In genomic region chr7:149028346-149029109, GRCh38 we compare ENCODE assay signal across 8 cellular contexts. TPM values are rescaled to one million over a fixed set of nuclear protein-coding genes. Genes with fewer than 3 reads are reported as not detected.
DNase-seq lines count a peak whose midpoint lies in the region; ATAC-seq, FAIRE-seq and TF ChIP-seq lines count a peak whose summit lies in the region.

PDIA4 (minus strand) TSS chr7:149028505; CDS start chr7:149028408, 97 bp downstream.

- no peaks in the 10 kb centered on the region for H3K9me3 ChIP-seq in H1 (ENCODE audit: insufficient read depth in 2 of 2, low read depth in 1 of 2, low read length in 1 of 2)

- peak within 1 kb of the TSS; percentile 66; the same call in 1 of the 2 replicates for H2BK5ac ChIP-seq in H1 (ENCODE audit: low read depth, low read length)

- peaks cover 27% of the 10 kb centered on the region for H3K4me1 Mint-ChIP-seq in memory B cell

- no peak within 1 kb of the TSS for H2BK12ac ChIP-seq in H1 (ENCODE audit: low read depth, low read length)

- peak; percentile 94 for ATAC-seq in GM21367 (IDR thresholded peaks at IDR 0.05; ENCODE audit: unreplicated experiment)
- ATAC-seq in memory B cell (ENCODE audit: low read depth) = peak; percentile 83

- TF ChIP-seq POLR2A in H1 (IDR thresholded peaks at IDR 0.05; ENCODE audit: control extremely low read depth in 1 of 2, low read depth in 2 of 2, low read length in 2 of 2) = peak; percentile 94 to 96

- no peak; a peak in 1 of 4 replicates for TF ChIP-seq RAD21 in H1 (IDR thresholded peaks at IDR 0.05 in 1 of 2, conservative IDR thresholded peaks at IDR 0.05 in 1 of 2; ENCODE audit: low read depth in 2 of 2, low read length in 2 of 2)

- peaks cover 8% of the 10 kb centered on the region for H3K79me1 ChIP-seq in H1 (ENCODE audit: low read depth, low read length)

- H3K4ac ChIP-seq in H1 (replicated peaks; ENCODE audit: insufficient read length, low read depth, low read length) = peak within 1 kb of the TSS; percentile 96

- H3K9me3 Mint-ChIP-seq in memory B cell = no peaks in the 10 kb centered on the region

- TF ChIP-seq CTCF in H1 (IDR thresholded peaks at IDR 0.05; ENCODE audit: control extremely low read depth in 1 of 3, insufficient read depth in 1 of 3, low read depth in 1 of 3, low read length in 3 of 3) = peak in 1 of 3 experiments; percentile 9; a peak in 1 of 4 replicates

- POLR2A ChIA-PET in H1 (lab: Charles Lee; ENCODE audit: partially characterized antibody) = interaction anchor here (0.7 to 1.8 kb wide), 10 partner anchors 12 to 43 kb away, joined by 3 to 13 read pairs (median 3); no protein-coding TSS in a partner anchor

- H3K27ac Mint-ChIP-seq in memory B cell = peak within 1 kb of the TSS; percentile 86

- peak within 1 kb of the TSS; percentile 86 for H3K4me3 Mint-ChIP-seq in memory B cell

- DNase-seq in Caki2 (ENCODE audit: low read depth) (peak; percentile 99), HTR-8/SVneo (ENCODE audit: insufficient read length, low spot score) (peak; percentile 95), NOMO-1 treated with dmso at 0.1 percent for 144 hours (lab: John Stamatoyannopoulos, UW; ENCODE audit: unreplicated experiment) (peak; percentile 95), H1 (ENCODE audit: low read depth in 1 of 2, low spot score in 2 of 2) (peak; percentile 98 to 99), memory B cell (ENCODE audit: low spot score in 2 of 2) (peak; percentile 94 to 98)
- DNase-seq in activated CD8-positive, alpha-beta memory T cell treated with anti-CD3 and anti-CD28 coated beads for 48 hours (ENCODE audit: low read depth in 2 of 3, low spot score in 2 of 3) = peak; percentile 99 to 100 (median 99)
- peak; percentile 99 for DNase-seq in stimulated activated CD8-positive, alpha-beta memory T cell treated with anti-CD3 and anti-CD28 coated beads, Interleukin-12 subunit alpha, Interleukin-12 subunit beta, amount 100 ng/mL, for 24 hours (ENCODE audit: extremely low read depth)

- TF ChIP-seq EP300 in H1 (IDR thresholded peaks at IDR 0.05; ENCODE audit: borderline replicate concordance in 1 of 2, low read depth in 2 of 2, low read length in 2 of 2) = peak in 1 of 2 experiments; percentile 8; a peak in 1 of 3 replicates

- H3K9ac ChIP-seq in H1 (replicated peaks in 1 of 4; ENCODE audit: extremely low read depth in 1 of 4, low read depth in 3 of 4, low read length in 3 of 4) = peak within 1 kb of the TSS; percentile 81 to 99 (median 84)

- H3K27ac ChIP-seq in H1 (ENCODE audit: low read depth, low read length) = peak within 1 kb of the TSS; percentile 86

- in situ Hi-C loops in Caki2 (cut with HindIII; ENCODE audit: low pct_unique_long_range_greater_than_20kb, low sequenced_read_pairs) = no loop called here

- peak within 1 kb of the TSS; percentile 47; the same call in 1 of the 2 replicates for H2AFZ ChIP-seq in H1 (ENCODE audit: low read length)

- H3K14ac ChIP-seq in H1 (ENCODE audit: insufficient read length) = no peak within 1 kb of the TSS

- H2AK5ac ChIP-seq in H1 (ENCODE audit: low read depth, low read length) = no peak within 1 kb of the TSS

- H3K23ac ChIP-seq in H1 (ENCODE audit: insufficient read length) = no peak within 1 kb of the TSS

- H3K36me3 ChIP-seq in H1 (ENCODE audit: control insufficient read depth in 2 of 4, insufficient read depth in 4 of 4, low read length in 3 of 4) = 0 out of 8 replicates have a peak, but pooled peaks cover 0 to 3% (median 0%) of the 10 kb centered on the region in 4 experiments

- peak within 1 kb of the TSS; percentile 70 for H4K91ac ChIP-seq in H1 (replicated peaks; ENCODE audit: insufficient read length, low read length)

- peak; percentile 88 for FAIRE-seq in HTR-8/SVneo (lab: Jason Lieb, UNC)
- no peak for FAIRE-seq in H1 (lab: Jason Lieb, UNC)

- peaks cover 0 to 2% (median 0%) of the 10 kb centered on the region in 4 experiments; a peak in 1 of 7 replicates for H3K27me3 ChIP-seq in H1 (replicated peaks in 1 of 4; ENCODE audit: control insufficient read depth in 3 of 4, extremely low read depth in 1 of 4, insufficient read depth in 3 of 4, low read length in 3 of 4)

- H3K27me3 Mint-ChIP-seq in memory B cell = no peaks in the 10 kb centered on the region

- H4K8ac ChIP-seq in H1 (ENCODE audit: extremely low read depth, insufficient read depth, low read length) = peak within 1 kb of the TSS; percentile 95

- 1% methylated on average over 54 of the region's 87 CpGs; no CpG with 5 or more reads in 1 of the 2 experiments for WGBS in H1 (ENCODE audit: extremely low coverage in 1 of 2, insufficient coverage in 1 of 2, insufficient read length in 1 of 2, insufficient replicate concordance in 2 of 2, low coverage in 1 of 2, low lambda C conversion rate in 2 of 2, missing lambda C conversion rate in 1 of 2), 2 experiments

- peaks cover under 1 to 9% (median 3%) of the 10 kb centered on the region in 4 experiments for H3K4me1 ChIP-seq in H1 (replicated peaks in 1 of 4; ENCODE audit: control insufficient read depth in 3 of 4, insufficient read depth in 4 of 4, low read length in 3 of 4)

- peak within 1 kb of the TSS; percentile 64 for H4K5ac ChIP-seq in H1 (ENCODE audit: insufficient read length, low read depth, low read length)

- H4K20me1 ChIP-seq in H1 (replicated peaks in 1 of 2; ENCODE audit: control insufficient read depth in 1 of 2, insufficient read depth in 2 of 2, low read length in 2 of 2) = peaks cover 3 to 5% of the 10 kb centered on the region in 2 experiments

- no peak within 1 kb of the TSS for H2BK120ac ChIP-seq in H1 (replicated peaks; ENCODE audit: low read depth, low read length)

- H3K4me3 ChIP-seq in H1 (ENCODE audit: extremely low read depth in 1 of 4, insufficient read depth in 2 of 4, low read depth in 3 of 4, low read length in 4 of 4) = peak within 1 kb of the TSS; percentile 57 to 91 (median 76)

- H3K56ac ChIP-seq in H1 (replicated peaks; ENCODE audit: insufficient read length, low read depth, low read length) = peak within 1 kb of the TSS; percentile 38

- no peak within 1 kb of the TSS for H2BK15ac ChIP-seq in H1 (ENCODE audit: low read length)

- CTCF ChIA-PET in H1 (lab: Charles Lee; ENCODE audit: partially characterized antibody) = interaction anchor here (1.1 to 1.5 kb wide), 2 partner anchors 23 to 37 kb away, joined by 4 read pairs; no protein-coding TSS in a partner anchor

- H3K18ac ChIP-seq in H1 (ENCODE audit: extremely low read depth, low read length) = no peak within 1 kb of the TSS; the same call in 1 of the 2 replicates

- peak within 1 kb of the TSS; percentile 72 to 74 for H3K4me2 ChIP-seq in H1 (ENCODE audit: insufficient read depth in 1 of 2, low read depth in 2 of 2, low read length in 2 of 2)

- peaks cover 5% of the 10 kb centered on the region for H3K36me3 Mint-ChIP-seq in memory B cell

- H2BK20ac ChIP-seq in H1 (ENCODE audit: low read length) = no peak within 1 kb of the TSS

- H3K23me2 ChIP-seq in H1 (ENCODE audit: low read depth, low read length) = peaks cover 6% of the 10 kb centered on the region

- peaks cover 21 to 41% of the 10 kb centered on the region in 2 experiments for H3K79me2 ChIP-seq in H1 (ENCODE audit: control insufficient read depth in 1 of 2, insufficient read depth in 2 of 2, low read length in 2 of 2)

TF ChIP-seq in H1, 55 proteins besides CTCF, POLR2A, EP300 and RAD21 (continues in another document):
- TF ChIP-seq FOSL1 (IDR thresholded peaks at IDR 0.05; ENCODE audit: insufficient read depth, low read depth, low read length) = no peak
- TF ChIP-seq JUND (IDR thresholded peaks at IDR 0.05; ENCODE audit: low read length) = no peak
- peak; percentile 75 for TF ChIP-seq POLR2AphosphoS5 (IDR thresholded peaks at IDR 0.05; ENCODE audit: low read depth, low read length)
- no peak for TF ChIP-seq RNF2 (IDR thresholded peaks at IDR 0.05; ENCODE audit: borderline replicate concordance, low read depth, low read length, missing control alignments, poor library complexity, severe bottlenecking)
- no peak; the same call in 1 of the 2 replicates for TF ChIP-seq NRF1 (IDR thresholded peaks at IDR 0.05; ENCODE audit: low read depth, low read length)
- TF ChIP-seq CREB1 (IDR thresholded peaks at IDR 0.05) = peak; percentile 81
- TF ChIP-seq SAP30 (IDR thresholded peaks at IDR 0.05; ENCODE audit: insufficient read depth, insufficient replicate concordance, low read length) = no peak
- no peak for TF ChIP-seq RXRA (IDR thresholded peaks at IDR 0.05; ENCODE audit: insufficient read depth, low read depth, low read length)
- TF ChIP-seq SUZ12 (IDR thresholded peaks at IDR 0.05; ENCODE audit: low read length) = no peak
- no peak for TF ChIP-seq KDM1A (IDR thresholded peaks at IDR 0.05; ENCODE audit: borderline replicate concordance, low read length)
- TF ChIP-seq EZH2 (IDR thresholded peaks at IDR 0.05; ENCODE audit: low read depth, low read length, severe bottlenecking) = no peak
- TF ChIP-seq POU5F1 (IDR thresholded peaks at IDR 0.05; ENCODE audit: low read depth, low read length) = no peak
- peak; percentile 91 for TF ChIP-seq TAF1 (IDR thresholded peaks at IDR 0.05; ENCODE audit: low read depth, low read length)
- TF ChIP-seq PHF8 (conservative IDR thresholded peaks at IDR 0.05; ENCODE audit: low read depth, low read length) = peak; percentile 81
- TF ChIP-seq TCF12 (IDR thresholded peaks at IDR 0.05; ENCODE audit: low read depth, low read length) = no peak
- no peak; the same call in 1 of the 2 replicates for TF ChIP-seq RBBP5 (IDR thresholded peaks at IDR 0.05; ENCODE audit: borderline replicate concordance, low read depth, low read length)
- no peak for TF ChIP-seq SIRT6 (IDR thresholded peaks at IDR 0.05; ENCODE audit: low read length)
- TF ChIP-seq SIN3A (conservative IDR thresholded peaks at IDR 0.05 in 1 of 2, IDR thresholded peaks at IDR 0.05 in 1 of 2; ENCODE audit: low read depth in 1 of 2, low read length in 2 of 2) = peak in 1 of 2 experiments; percentile 81; a peak in 2 of 4 replicates

RNA-seq across cellular contexts. Expression of gene PDIA4, which starts in this region (rescaled TPM):
- total RNA-seq in Caki2 (2014; rRNA removed; shearing (Covaris generic); ENCODE audit: low replicate concordance) = 273 and 284 TPM in 2 replicates
- 303 and 308 TPM in 2 replicates for total RNA-seq in H1 (2021; fragmentation: NEBNext Ultra II Directional; extraction: Animal tissue kit (Norgen Biotek cat#: 25700))
- 108 and 119 TPM in 2 replicates for polyA plus RNA-seq in H1 (2011; rRNA removed)
- polyA plus RNA-seq in H1 (2011; cell fraction: cytosol; rRNA removed) = 165 TPM
- polyA plus RNA-seq in H1 (2011; cell fraction: nucleus; rRNA removed) = 160 TPM
- polyA plus RNA-seq in H1 (2012, experiment 1 of 2) = 233 to 316 TPM (median 241 TPM) in 4 replicates
- 221 TPM for polyA plus RNA-seq in H1 (2012, experiment 2 of 2)
- 431 TPM for polyA plus RNA-seq in H1 (2013, experiment 1 of 2)
- 436 TPM for polyA plus RNA-seq in H1 (2013, experiment 2 of 2)
- 153 and 168 TPM in 2 replicates for polyA minus RNA-seq in H1 (2011; rRNA and poly(A)+ RNA removed)
- 109 TPM for polyA minus RNA-seq in H1 (2011; cell fraction: cytosol; rRNA and poly(A)+ RNA removed)
- 62.8 TPM for polyA minus RNA-seq in H1 (2011; cell fraction: nucleus; rRNA and poly(A)+ RNA removed)

Comparison
In these comparisons a context has a peak if more than half of its experiments do, and no peak if none do; other contexts are left out.
1. Peak in every context shown above with its lines: DNase-seq, ATAC-seq, H3K4me3 ChIP-seq and H3K27ac ChIP-seq.